ENCODE assay signal across 1 cellular context in the genomic region with DNA sequence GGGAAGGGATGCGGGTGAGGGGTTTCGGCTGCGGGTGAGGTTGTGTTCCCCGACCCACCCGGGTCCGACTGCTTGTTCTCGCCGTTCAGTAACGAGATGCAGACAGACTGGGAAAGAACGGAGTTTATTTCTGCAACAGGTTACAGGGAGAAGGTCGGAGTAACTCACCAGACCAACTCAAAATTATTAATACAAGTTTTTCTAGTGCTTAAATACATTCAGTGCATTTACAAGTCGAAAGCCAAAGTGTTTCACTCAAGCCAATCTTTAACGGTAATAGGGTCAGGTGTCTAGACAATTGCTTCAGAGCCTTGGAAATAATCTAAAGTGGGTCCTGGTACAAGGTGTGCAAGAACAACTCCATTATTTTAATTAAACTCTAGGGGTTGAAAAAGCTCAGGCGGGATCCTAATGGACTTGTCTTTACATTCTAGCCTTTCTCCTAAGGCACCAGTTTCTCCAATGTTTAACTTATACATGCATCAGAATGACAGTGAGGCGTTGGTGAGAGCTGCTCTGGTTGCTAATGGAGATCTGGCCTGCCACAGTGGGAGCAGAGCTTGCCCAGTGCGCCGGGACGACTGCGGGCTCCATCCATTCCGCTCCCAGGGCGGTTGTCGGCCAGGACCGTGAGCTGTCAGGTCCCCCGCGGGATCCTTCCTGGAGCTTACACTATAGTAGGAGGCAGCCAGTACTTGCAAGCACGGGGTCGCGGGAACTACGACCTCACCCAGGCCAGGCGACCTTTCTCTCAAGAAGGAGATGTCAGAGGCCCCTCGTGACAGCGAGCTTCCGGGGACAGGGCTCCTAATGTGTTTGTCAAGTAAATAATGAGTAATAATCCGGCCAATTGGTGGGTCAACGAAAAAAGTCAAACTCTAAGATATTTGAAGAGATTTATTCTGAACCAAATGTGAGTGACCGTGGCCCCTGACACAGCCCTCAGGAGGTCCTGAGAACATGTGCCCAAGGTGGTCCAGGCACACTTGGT.
TF ChIP-seq lines count a peak whose summit lies in the region.

No MANE protein-coding gene starts in this region.

TF ChIP-seq in SK-N-SH treated with all-trans-retinoic acid at 6 μM for 48 hours, 23 proteins besides CTCF, POLR2A, EP300 and RAD21 (continued from another document):
- TF ChIP-seq, protein P1, sequence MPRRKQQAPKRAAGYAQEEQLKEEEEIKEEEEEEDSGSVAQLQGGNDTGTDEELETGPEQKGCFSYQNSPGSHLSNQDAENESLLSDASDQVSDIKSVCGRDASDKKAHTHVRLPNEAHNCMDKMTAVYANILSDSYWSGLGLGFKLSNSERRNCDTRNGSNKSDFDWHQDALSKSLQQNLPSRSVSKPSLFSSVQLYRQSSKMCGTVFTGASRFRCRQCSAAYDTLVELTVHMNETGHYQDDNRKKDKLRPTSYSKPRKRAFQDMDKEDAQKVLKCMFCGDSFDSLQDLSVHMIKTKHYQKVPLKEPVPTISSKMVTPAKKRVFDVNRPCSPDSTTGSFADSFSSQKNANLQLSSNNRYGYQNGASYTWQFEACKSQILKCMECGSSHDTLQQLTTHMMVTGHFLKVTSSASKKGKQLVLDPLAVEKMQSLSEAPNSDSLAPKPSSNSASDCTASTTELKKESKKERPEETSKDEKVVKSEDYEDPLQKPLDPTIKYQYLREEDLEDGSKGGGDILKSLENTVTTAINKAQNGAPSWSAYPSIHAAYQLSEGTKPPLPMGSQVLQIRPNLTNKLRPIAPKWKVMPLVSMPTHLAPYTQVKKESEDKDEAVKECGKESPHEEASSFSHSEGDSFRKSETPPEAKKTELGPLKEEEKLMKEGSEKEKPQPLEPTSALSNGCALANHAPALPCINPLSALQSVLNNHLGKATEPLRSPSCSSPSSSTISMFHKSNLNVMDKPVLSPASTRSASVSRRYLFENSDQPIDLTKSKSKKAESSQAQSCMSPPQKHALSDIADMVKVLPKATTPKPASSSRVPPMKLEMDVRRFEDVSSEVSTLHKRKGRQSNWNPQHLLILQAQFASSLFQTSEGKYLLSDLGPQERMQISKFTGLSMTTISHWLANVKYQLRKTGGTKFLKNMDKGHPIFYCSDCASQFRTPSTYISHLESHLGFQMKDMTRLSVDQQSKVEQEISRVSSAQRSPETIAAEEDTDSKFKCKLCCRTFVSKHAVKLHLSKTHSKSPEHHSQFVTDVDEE (CRISPR knock-in tag; IDR thresholded peaks at IDR 0.05): no peak
- TF ChIP-seq PPARA (CRISPR knock-in tag; IDR thresholded peaks at IDR 0.05; ENCODE audit: borderline replicate concordance) (no peak), ARNTL (CRISPR knock-in tag; IDR thresholded peaks at IDR 0.05; ENCODE audit: borderline replicate concordance, low read depth) (no peak), ZNF565 (CRISPR knock-in tag; conservative IDR thresholded peaks at IDR 0.05; ENCODE audit: low read depth) (no peak), OSR1 (CRISPR knock-in tag; IDR thresholded peaks at IDR 0.05) (no peak), ZNF70 (CRISPR knock-in tag; IDR thresholded peaks at IDR 0.05) (no peak), ZFP30 (CRISPR knock-in tag; IDR thresholded peaks at IDR 0.05) (no peak), RARB (CRISPR knock-in tag; IDR thresholded peaks at IDR 0.05) (no peak)
- TF ChIP-seq, protein P2, sequence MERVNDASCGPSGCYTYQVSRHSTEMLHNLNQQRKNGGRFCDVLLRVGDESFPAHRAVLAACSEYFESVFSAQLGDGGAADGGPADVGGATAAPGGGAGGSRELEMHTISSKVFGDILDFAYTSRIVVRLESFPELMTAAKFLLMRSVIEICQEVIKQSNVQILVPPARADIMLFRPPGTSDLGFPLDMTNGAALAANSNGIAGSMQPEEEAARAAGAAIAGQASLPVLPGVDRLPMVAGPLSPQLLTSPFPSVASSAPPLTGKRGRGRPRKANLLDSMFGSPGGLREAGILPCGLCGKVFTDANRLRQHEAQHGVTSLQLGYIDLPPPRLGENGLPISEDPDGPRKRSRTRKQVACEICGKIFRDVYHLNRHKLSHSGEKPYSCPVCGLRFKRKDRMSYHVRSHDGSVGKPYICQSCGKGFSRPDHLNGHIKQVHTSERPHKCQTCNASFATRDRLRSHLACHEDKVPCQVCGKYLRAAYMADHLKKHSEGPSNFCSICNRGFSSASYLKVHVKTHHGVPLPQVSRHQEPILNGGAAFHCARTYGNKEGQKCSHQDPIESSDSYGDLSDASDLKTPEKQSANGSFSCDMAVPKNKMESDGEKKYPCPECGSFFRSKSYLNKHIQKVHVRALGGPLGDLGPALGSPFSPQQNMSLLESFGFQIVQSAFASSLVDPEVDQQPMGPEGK (CRISPR knock-in tag; IDR thresholded peaks at IDR 0.05; ENCODE audit: borderline replicate concordance): no peak
- TF ChIP-seq, protein P3, sequence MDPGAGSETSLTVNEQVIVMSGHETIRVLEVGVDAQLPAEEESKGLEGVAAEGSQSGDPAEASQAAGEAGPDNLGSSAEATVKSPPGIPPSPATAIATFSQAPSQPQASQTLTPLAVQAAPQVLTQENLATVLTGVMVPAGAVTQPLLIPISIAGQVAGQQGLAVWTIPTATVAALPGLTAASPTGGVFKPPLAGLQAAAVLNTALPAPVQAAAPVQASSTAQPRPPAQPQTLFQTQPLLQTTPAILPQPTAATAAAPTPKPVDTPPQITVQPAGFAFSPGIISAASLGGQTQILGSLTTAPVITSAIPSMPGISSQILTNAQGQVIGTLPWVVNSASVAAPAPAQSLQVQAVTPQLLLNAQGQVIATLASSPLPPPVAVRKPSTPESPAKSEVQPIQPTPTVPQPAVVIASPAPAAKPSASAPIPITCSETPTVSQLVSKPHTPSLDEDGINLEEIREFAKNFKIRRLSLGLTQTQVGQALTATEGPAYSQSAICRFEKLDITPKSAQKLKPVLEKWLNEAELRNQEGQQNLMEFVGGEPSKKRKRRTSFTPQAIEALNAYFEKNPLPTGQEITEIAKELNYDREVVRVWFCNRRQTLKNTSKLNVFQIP (CRISPR knock-in tag; IDR thresholded peaks at IDR 0.05; ENCODE audit: borderline replicate concordance, low read depth): no peak
- TF ChIP-seq, protein P4, sequence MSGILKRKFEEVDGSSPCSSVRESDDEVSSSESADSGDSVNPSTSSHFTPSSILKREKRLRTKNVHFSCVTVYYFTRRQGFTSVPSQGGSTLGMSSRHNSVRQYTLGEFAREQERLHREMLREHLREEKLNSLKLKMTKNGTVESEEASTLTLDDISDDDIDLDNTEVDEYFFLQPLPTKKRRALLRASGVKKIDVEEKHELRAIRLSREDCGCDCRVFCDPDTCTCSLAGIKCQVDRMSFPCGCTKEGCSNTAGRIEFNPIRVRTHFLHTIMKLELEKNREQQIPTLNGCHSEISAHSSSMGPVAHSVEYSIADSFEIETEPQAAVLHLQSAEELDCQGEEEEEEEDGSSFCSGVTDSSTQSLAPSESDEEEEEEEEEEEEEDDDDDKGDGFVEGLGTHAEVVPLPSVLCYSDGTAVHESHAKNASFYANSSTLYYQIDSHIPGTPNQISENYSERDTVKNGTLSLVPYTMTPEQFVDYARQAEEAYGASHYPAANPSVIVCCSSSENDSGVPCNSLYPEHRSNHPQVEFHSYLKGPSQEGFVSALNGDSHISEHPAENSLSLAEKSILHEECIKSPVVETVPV (CRISPR knock-in tag; IDR thresholded peaks at IDR 0.05): no peak
